Comparison of ENCODE assay signal across 32 cellular contexts in the genomic region with DNA sequence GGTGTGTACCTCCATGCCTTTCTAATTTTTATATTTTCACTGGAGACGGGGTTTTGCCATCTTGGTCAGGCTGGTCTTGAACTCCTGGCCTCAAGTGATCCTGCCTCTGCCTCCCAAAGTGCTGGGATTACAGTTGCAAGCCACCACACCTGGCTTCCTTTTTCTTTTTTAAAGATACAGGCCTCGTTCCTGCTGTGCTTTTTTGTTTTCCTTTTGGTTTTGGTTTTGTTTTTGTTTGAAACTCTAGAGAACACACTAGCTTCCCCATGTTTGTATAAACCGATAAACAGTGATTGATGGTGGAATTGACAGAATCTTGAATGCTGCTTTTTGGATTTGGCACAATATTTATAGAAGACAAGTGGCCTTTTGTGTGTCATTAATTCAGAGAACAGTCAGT.
"Had no signal": no experiment of that assay in that cellular context is flagged by ENCODE, and none has a peak within 500 bp of the region (broad histone marks: within the 10 kb centered on the region; RNA-seq: fewer than 3 reads in every experiment).

No MANE protein-coding gene starts in this region.

- H3K27me3 Mint-ChIP-seq: activated B cell treated with CpG ODN at 0.5 μM for 24 hours; activated CD4-positive, alpha-beta memory T cell treated with anti-CD3 and anti-CD28 coated beads, Interleukin-2, amount 10 ng/mL, durations not matched to agents 7 days and 5 days; activated CD4-positive, alpha-beta T cell treated with anti-CD3 and anti-CD28 coated beads for 36 hours; activated CD4-positive, alpha-beta T cell treated with anti-CD3 and anti-CD28 coated beads, Interleukin-2, amount 10 ng/mL, durations not matched to agents 7 days and 5 days; activated naive CD4-positive, alpha-beta T cell treated with anti-CD3 and anti-CD28 coated beads, Interleukin-2, amount 10 ng/mL, durations not matched to agents 7 days and 5 days; activated naive CD8-positive, alpha-beta T cell treated with anti-CD3 and anti-CD28 coated beads, Interleukin-2, amount 10 ng/mL, durations not matched to agents 7 days and 5 days; activated T-cell treated with anti-CD3 and anti-CD28 coated beads, Interleukin-2, amount 50 U/mL, for 24 hours; brain had no signal

- H3K27ac ChIP-seq: ascending aorta, breast epithelium, cardiac muscle cell, colonic mucosa, epithelial cell of prostate, esophagus squamous epithelium, gastroesophageal sphincter, heart right ventricle, hepatocyte, WERI-Rb-1 had no signal

- H3K36me3 ChIP-seq: ascending aorta, breast epithelium, cardiac muscle cell, colonic mucosa, esophagus squamous epithelium, gastroesophageal sphincter, heart right ventricle, WERI-Rb-1 had no signal

- H3K4me1 Mint-ChIP-seq: activated B cell treated with CpG ODN at 0.5 μM for 24 hours; activated CD4-positive, alpha-beta memory T cell treated with anti-CD3 and anti-CD28 coated beads, Interleukin-2, amount 10 ng/mL, durations not matched to agents 7 days and 5 days; activated CD4-positive, alpha-beta T cell treated with anti-CD3 and anti-CD28 coated beads for 36 hours; activated CD4-positive, alpha-beta T cell treated with anti-CD3 and anti-CD28 coated beads, Interleukin-2, amount 10 ng/mL, durations not matched to agents 7 days and 5 days; activated naive CD4-positive, alpha-beta T cell treated with anti-CD3 and anti-CD28 coated beads, Interleukin-2, amount 10 ng/mL, durations not matched to agents 7 days and 5 days; activated naive CD8-positive, alpha-beta T cell treated with anti-CD3 and anti-CD28 coated beads, Interleukin-2, amount 10 ng/mL, durations not matched to agents 7 days and 5 days; brain had no signal

- H3K27ac Mint-ChIP-seq: activated B cell treated with CpG ODN at 0.5 μM for 24 hours; activated CD4-positive, alpha-beta memory T cell treated with anti-CD3 and anti-CD28 coated beads, Interleukin-2, amount 10 ng/mL, durations not matched to agents 7 days and 5 days; activated CD4-positive, alpha-beta T cell treated with anti-CD3 and anti-CD28 coated beads for 36 hours; activated CD4-positive, alpha-beta T cell treated with anti-CD3 and anti-CD28 coated beads, Interleukin-2, amount 10 ng/mL, durations not matched to agents 7 days and 5 days; activated naive CD4-positive, alpha-beta T cell treated with anti-CD3 and anti-CD28 coated beads, Interleukin-2, amount 10 ng/mL, durations not matched to agents 7 days and 5 days; activated naive CD4-positive, alpha-beta T cell treated with anti-CD3 and anti-CD28 coated beads, Interleukin-2, amount 50 U/mL, for 72 hours; activated naive CD8-positive, alpha-beta T cell treated with anti-CD3 and anti-CD28 coated beads, Interleukin-2, amount 10 ng/mL, durations not matched to agents 7 days and 5 days; activated T-cell treated with anti-CD3 and anti-CD28 coated beads, Interleukin-2, amount 50 U/mL, for 24 hours; activated T-cell treated with anti-CD3 and anti-CD28 coated beads, Interleukin-2, amount 50 U/mL, for 72 hours; brain; T-helper 2 cell treated with Interferon-gamma antibody and Interleukin-4, amounts not matched to agents 5 μg/mL and 100 μg/mL, for 36 hours had no signal

- H3K4me3 Mint-ChIP-seq: activated B cell treated with CpG ODN at 0.5 μM for 24 hours; activated CD4-positive, alpha-beta memory T cell treated with anti-CD3 and anti-CD28 coated beads, Interleukin-2, amount 10 ng/mL, durations not matched to agents 7 days and 5 days; activated CD4-positive, alpha-beta T cell treated with anti-CD3 and anti-CD28 coated beads for 36 hours; activated CD4-positive, alpha-beta T cell treated with anti-CD3 and anti-CD28 coated beads, Interleukin-2, amount 10 ng/mL, durations not matched to agents 7 days and 5 days; activated naive CD4-positive, alpha-beta T cell treated with anti-CD3 and anti-CD28 coated beads, Interleukin-2, amount 10 ng/mL, durations not matched to agents 7 days and 5 days; activated naive CD8-positive, alpha-beta T cell treated with anti-CD3 and anti-CD28 coated beads, Interleukin-2, amount 10 ng/mL, durations not matched to agents 7 days and 5 days; activated T-cell treated with anti-CD3 and anti-CD28 coated beads, Interleukin-2, amount 50 U/mL, for 24 hours; activated T-cell treated with anti-CD3 and anti-CD28 coated beads, Interleukin-2, amount 50 U/mL, for 72 hours; brain; T-helper 2 cell treated with Interferon-gamma antibody and Interleukin-4, amounts not matched to agents 5 μg/mL and 100 μg/mL, for 36 hours had no signal

- H3K4me1 ChIP-seq: ascending aorta, breast epithelium, colonic mucosa, esophagus squamous epithelium, gastroesophageal sphincter, heart right ventricle had no signal

- H2AFZ ChIP-seq: hepatocyte had no signal

- H3K27me3 ChIP-seq: ascending aorta, breast epithelium, cardiac muscle cell, colonic mucosa, esophagus squamous epithelium, gastroesophageal sphincter, heart right ventricle, hepatocyte had no signal

- H3K9me3 ChIP-seq: ascending aorta, breast epithelium, colonic mucosa, esophagus squamous epithelium, gastroesophageal sphincter had no signal

- H3K4me3 ChIP-seq: ascending aorta, breast epithelium, cardiac muscle cell, colonic mucosa, esophagus squamous epithelium, gastroesophageal sphincter, heart right ventricle, hepatocyte had no signal

- DNase-seq: activated B cell treated with CpG ODN at 0.5 μM for 24 hours; activated CD4-positive, alpha-beta memory T cell treated with anti-CD3 and anti-CD28 coated beads, Interleukin-2, amount 10 ng/mL, durations not matched to agents 7 days and 5 days; activated CD4-positive, alpha-beta T cell treated with anti-CD3 and anti-CD28 coated beads for 36 hours; activated CD4-positive, alpha-beta T cell treated with anti-CD3 and anti-CD28 coated beads, Interleukin-2, amount 10 ng/mL, durations not matched to agents 7 days and 5 days; activated CD4-positive, alpha-beta T cell treated with anti-CD3 and anti-CD28 coated beads, Interleukin-2, amount 50 U/mL, for 4 hours; activated CD4-positive, CD25-positive, alpha-beta regulatory T cell treated with anti-CD3 and anti-CD28 coated beads, Interleukin-2, amount 50 U/mL, for 72 hours; activated CD8-positive, alpha-beta memory T cell treated with anti-CD3 and anti-CD28 coated beads, Interleukin-2, amount 50 U/mL, for 48 hours; activated gamma-delta T cell; activated naive CD4-positive, alpha-beta T cell; activated naive CD4-positive, alpha-beta T cell treated with anti-CD3 and anti-CD28 coated beads, Interleukin-2, amount 10 ng/mL, durations not matched to agents 7 days and 5 days; activated naive CD8-positive, alpha-beta T cell treated with anti-CD3 and anti-CD28 coated beads, Interleukin-2, amount 10 ng/mL, durations not matched to agents 7 days and 5 days; activated T-cell treated with anti-CD3 and anti-CD28 coated beads for 4 hours; activated T-cell treated with anti-CD3 and anti-CD28 coated beads, Interleukin-2, amount 50 U/mL, for 24 hours; activated T-cell treated with anti-CD3 and anti-CD28 coated beads, Interleukin-2, amount 50 U/mL, for 72 hours; central memory CD4-positive, alpha-beta T cell; cerebellar nuclear complex; colonic mucosa; effector CD8-positive, alpha-beta T cell; esophagus squamous epithelium; foreskin melanocyte; heart right ventricle; T1000; WERI-Rb-1 had no signal

- H3K79me2 ChIP-seq: hepatocyte had no signal

- H3K4me2 ChIP-seq: hepatocyte had no signal

- H3K9me3 Mint-ChIP-seq: activated B cell treated with CpG ODN at 0.5 μM for 24 hours; activated CD4-positive, alpha-beta T cell treated with anti-CD3 and anti-CD28 coated beads, Interleukin-2, amount 10 ng/mL, durations not matched to agents 7 days and 5 days; activated naive CD8-positive, alpha-beta T cell treated with anti-CD3 and anti-CD28 coated beads, Interleukin-2, amount 10 ng/mL, durations not matched to agents 7 days and 5 days had no signal

- H3K36me3 Mint-ChIP-seq: activated naive CD4-positive, alpha-beta T cell treated with anti-CD3 and anti-CD28 coated beads, Interleukin-2, amount 10 ng/mL, durations not matched to agents 7 days and 5 days; activated naive CD4-positive, alpha-beta T cell treated with anti-CD3 and anti-CD28 coated beads, Interleukin-2, amount 50 U/mL, for 72 hours; activated naive CD8-positive, alpha-beta T cell treated with anti-CD3 and anti-CD28 coated beads, Interleukin-2, amount 10 ng/mL, durations not matched to agents 7 days and 5 days; brain had no signal

- ATAC-seq: activated CD4-positive, alpha-beta T cell treated with anti-CD3 and anti-CD28 coated beads for 36 hours; activated naive CD4-positive, alpha-beta T cell treated with anti-CD3 and anti-CD28 coated beads, Interleukin-2, amount 50 U/mL, for 72 hours; activated T-cell treated with anti-CD3 and anti-CD28 coated beads, Interleukin-2, amount 50 U/mL, for 72 hours; gastroesophageal sphincter; heart right ventricle had no signal
